25 cellular contexts compared by ENCODE assay signal in the genomic region with DNA sequence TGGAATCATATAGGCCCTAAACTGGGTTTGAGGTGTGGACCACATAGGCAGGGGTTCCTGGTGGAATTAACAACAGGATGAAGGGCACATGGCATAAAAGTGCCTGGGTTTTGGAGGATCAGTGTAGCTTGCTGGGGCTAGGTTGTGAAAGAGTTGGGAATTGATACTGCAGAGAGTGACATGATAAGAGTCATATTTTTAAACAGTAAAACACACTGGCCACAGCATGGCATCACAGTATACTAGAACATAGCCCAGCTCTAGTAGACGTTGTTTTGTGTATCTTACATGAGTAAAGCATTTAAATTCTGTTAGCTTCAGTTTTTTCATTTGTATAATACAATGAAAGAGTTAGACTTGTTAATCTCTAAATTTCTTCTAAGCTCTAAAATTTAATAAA.
DNase-seq lines count a peak whose midpoint lies in the region; ATAC-seq and TF ChIP-seq lines count a peak whose summit lies in the region.
"Had no signal": no experiment of that assay in that cellular context is flagged by ENCODE, and none has a peak within 500 bp of the region (broad histone marks: within the 10 kb centered on the region; RNA-seq: fewer than 3 reads in every experiment).

No MANE protein-coding gene starts in this region.

- ATAC-seq in activated CD8-positive, alpha-beta memory T cell treated with anti-CD3 and anti-CD28 coated beads, Interleukin-2, amount 10 ng/mL, durations not matched to agents 7 days and 5 days = no peak
- ATAC-seq in Right ventricle myocardium superior (ENCODE audit: poor library complexity) = peak; percentile 67
- ATAC-seq in left ventricle myocardium superior = peak; percentile 68
- no peak for ATAC-seq in HG03442 (IDR thresholded peaks at IDR 0.05; ENCODE audit: unreplicated experiment)
- ATAC-seq: GM12878 had no signal

- no peaks in the 10 kb centered on the region for H3K9me3 Mint-ChIP-seq in activated CD8-positive, alpha-beta memory T cell treated with anti-CD3 and anti-CD28 coated beads, Interleukin-2, amount 10 ng/mL, durations not matched to agents 7 days and 5 days (ENCODE audit: low read depth)
- H3K9me3 Mint-ChIP-seq: CD14-positive monocyte; CD4-positive, alpha-beta memory T cell; CD8-positive, alpha-beta memory T cell had no signal

- no peak overlapping the region for H3K4me3 ChIP-seq in left ventricle myocardium inferior
- H3K4me3 ChIP-seq in right atrium auricular region = no peak overlapping the region
- H3K4me3 ChIP-seq: BLaER1, GM12878 had no signal

- no peaks in the 10 kb centered on the region for H3K27me3 Mint-ChIP-seq in activated CD8-positive, alpha-beta memory T cell treated with anti-CD3 and anti-CD28 coated beads, Interleukin-2, amount 10 ng/mL, durations not matched to agents 7 days and 5 days
- H3K27me3 Mint-ChIP-seq: CD4-positive, alpha-beta memory T cell; CD4-positive, CD25-positive, alpha-beta regulatory T cell; CD8-positive, alpha-beta memory T cell had no signal

- no peak for DNase-seq in activated CD8-positive, alpha-beta memory T cell treated with anti-CD3 and anti-CD28 coated beads, Interleukin-2, amount 10 ng/mL, durations not matched to agents 7 days and 5 days
- no peak for DNase-seq in activated CD8-positive, alpha-beta memory T cell treated with anti-CD3 and anti-CD28 coated beads, Interleukin-2, amount 50 U/mL, for 4 hours
- DNase-seq in Right ventricle myocardium superior (no peak), left ventricle myocardium inferior (no peak), left ventricle myocardium superior (no peak), right atrium auricular region (ENCODE audit: low spot score) (no peak)
- DNase-seq: 8988T; ACHN; BE2C; C1 segment of cervical spinal cord; CD4-positive, alpha-beta memory T cell; CD4-positive, CD25-positive, alpha-beta regulatory T cell; CD8-positive, alpha-beta memory T cell; COR-L47; DMS 273 treated with DMSO at 0.1 percent for 48 hours; DMS153; DMS53; DMS79; DND-41; EL; GDM1 had no signal

- H3K4me1 ChIP-seq in left ventricle myocardium inferior (peaks cover 17% of the 10 kb centered on the region), right atrium auricular region (no peaks in the 10 kb centered on the region)
- H3K4me1 ChIP-seq: BE2C had no signal

- no peak for TF ChIP-seq CTCF in left ventricle myocardium inferior (IDR thresholded peaks at IDR 0.05; ENCODE audit: borderline replicate concordance)
- TF ChIP-seq CTCF in right atrium auricular region (IDR thresholded peaks at IDR 0.05) = no peak

- H3K27ac Mint-ChIP-seq in activated CD8-positive, alpha-beta memory T cell treated with anti-CD3 and anti-CD28 coated beads, Interleukin-2, amount 10 ng/mL, durations not matched to agents 7 days and 5 days = peak overlapping the region; percentile 9
- H3K27ac Mint-ChIP-seq: CD4-positive, CD25-positive, alpha-beta regulatory T cell had no signal

- no peak overlapping the region for H3K27ac ChIP-seq in left ventricle myocardium inferior (replicated peaks)
- H3K27ac ChIP-seq in right atrium auricular region = no peak overlapping the region
- H3K27ac ChIP-seq: BLaER1 had no signal

- H3K27me3 ChIP-seq in left ventricle myocardium inferior (ENCODE audit: low read depth) = no peaks in the 10 kb centered on the region
- H3K27me3 ChIP-seq in right atrium auricular region = no peaks in the 10 kb centered on the region
- H3K27me3 ChIP-seq: BE2C, BLaER1 had no signal

- H3K9me3 ChIP-seq in left ventricle myocardium inferior (replicated peaks) (no peaks in the 10 kb centered on the region), right atrium auricular region (no peaks in the 10 kb centered on the region)
- H3K9me3 ChIP-seq: BE2C, BLaER1 had no signal

- H3K36me3 Mint-ChIP-seq in activated CD8-positive, alpha-beta memory T cell treated with anti-CD3 and anti-CD28 coated beads, Interleukin-2, amount 10 ng/mL, durations not matched to agents 7 days and 5 days = peaks cover 16% of the 10 kb centered on the region

- H3K4me1 Mint-ChIP-seq in activated CD8-positive, alpha-beta memory T cell treated with anti-CD3 and anti-CD28 coated beads, Interleukin-2, amount 10 ng/mL, durations not matched to agents 7 days and 5 days = peaks cover 29% of the 10 kb centered on the region

- H3K4me3 Mint-ChIP-seq in activated CD8-positive, alpha-beta memory T cell treated with anti-CD3 and anti-CD28 coated beads, Interleukin-2, amount 10 ng/mL, durations not matched to agents 7 days and 5 days = no peak overlapping the region
- H3K4me3 Mint-ChIP-seq: CD14-positive monocyte; CD4-positive, alpha-beta memory T cell; CD4-positive, CD25-positive, alpha-beta regulatory T cell had no signal

- CTCF ChIA-PET in activated CD8-positive, alpha-beta memory T cell treated with anti-CD3 and anti-CD28 coated beads, Interleukin-2, amount 10 ng/mL, durations not matched to agents 7 days and 5 days (lab: Charles Lee) = interaction anchor here (0.6 to 1.5 kb wide), 2 partner anchors 11 to 13 kb away, joined by 3 to 4 read pairs; no protein-coding TSS in a partner anchor

- intact Hi-C loops in Right ventricle myocardium superior (cut with DNase I) = no loop called here
- intact Hi-C loops in left ventricle myocardium inferior (cut with micrococcal nuclease) = no loop called here
- intact Hi-C loops in left ventricle myocardium superior (cut with micrococcal nuclease) = no loop called here

- peaks cover 55% of the 10 kb centered on the region for H3K36me3 ChIP-seq in left ventricle myocardium inferior
- H3K36me3 ChIP-seq in right atrium auricular region = peaks cover 8% of the 10 kb centered on the region

Comparison
In these comparisons a context has a peak if more than half of its experiments do, and no peak if none do; other contexts are left out.
1. ATAC-seq: peak in Right ventricle myocardium superior (single experiment) and left ventricle myocardium superior (single experiment); none in activated CD8-positive, alpha-beta memory T cell treated with anti-CD3 and anti-CD28 coated beads, Interleukin-2, amount 10 ng/mL, durations not matched to agents 7 days and 5 days (single experiment) and HG03442 (single experiment).